8 cellular contexts compared by ENCODE assay signal in genomic region chr12:68807274-68807575, GRCh38. TPM values are rescaled to one million over a fixed set of nuclear protein-coding genes. Genes with fewer than 3 reads are reported as not detected.
DNase-seq lines count a peak whose midpoint lies in the region; ATAC-seq and TF ChIP-seq lines count a peak whose summit lies in the region.
"Not testable (repeated sequence)": the region's sequence is repeated elsewhere in the genome, so short reads cannot be mapped to it uniquely, and the experiment has no call there.

No MANE protein-coding gene starts in this region.

- not testable (repeated sequence) for H4K8ac ChIP-seq in H9 (replicated peaks; ENCODE audit: insufficient read length, low read depth, low read length)

- H3K4me3 ChIP-seq in A673 (ENCODE audit: low read depth, low read length, poor library complexity, severe bottlenecking), result peak overlapping the region; percentile 99
- H3K4me3 ChIP-seq in ectodermal cell (ENCODE audit: insufficient read depth, low read depth, low read length), result peak overlapping the region; percentile 86
- H3K4me3 ChIP-seq in iPS-11a (ENCODE audit: low read depth, low read length), result peak overlapping the region; percentile 35

- POLR2A ChIA-PET in A673 (lab: Charles Lee; ENCODE audit: low non-redundant PET), result not testable (repeated sequence)
- POLR2A ChIA-PET in RWPE1 (lab: Yijun Ruan, JAX; ENCODE audit: low non-redundant PET), result interaction anchor here (1.2 to 1.5 kb wide), 2 partner anchors 20 to 61 kb away, joined by 3 to 5 read pairs; no protein-coding TSS in a partner anchor
- POLR2A ChIA-PET in naive thymus-derived CD8-positive, alpha-beta T cell (lab: Charles Lee), result interaction anchor here (0.7 to 3.3 kb wide), 23 partner anchors 8 to 1538 kb away, joined by 3 to 57 read pairs (median 5); partner anchors contain the start of genes CAND1, MDM1, NUP107 and RAP1B

- not testable (repeated sequence) for BruUV-seq in A673 (replicated peaks; lab: Mats Ljungman, UMichigan)

- DNase-seq in A673 (ENCODE audit: low spot score); H9; RWPE1 (ENCODE audit: low spot score); naive thymus-derived CD8-positive, alpha-beta T cell: not testable (repeated sequence)

- not testable (repeated sequence) for H2AFZ ChIP-seq in H9 (ENCODE audit: low read length)

- not testable (repeated sequence) for H3K56ac ChIP-seq in H9 (ENCODE audit: insufficient read length, low read depth, low read length)

- H4K5ac ChIP-seq in H9 (ENCODE audit: insufficient read length, low read depth, low read length), result not testable (repeated sequence)

- not testable (repeated sequence) for H3K23ac ChIP-seq in H9 (ENCODE audit: insufficient read length, low read depth, low read length)

- not testable (repeated sequence) for H3K23me2 ChIP-seq in H9 (ENCODE audit: insufficient read length, low read depth, low read length, poor library complexity, severe bottlenecking)

- not testable (repeated sequence) for H3K9me3 ChIP-seq in A673 (ENCODE audit: low read depth, low read length, poor library complexity, severe bottlenecking); H9 (ENCODE audit: control insufficient read depth, low read depth, low read length); ectodermal cell (ENCODE audit: control insufficient read depth, low read length)

- H3K36me3 Mint-ChIP-seq in H9 (ENCODE audit: insufficient read depth in 1 of 3, low read depth in 3 of 3), result peaks cover 17 to 32% (median 29%) of the 10 kb centered on the region in 3 experiments
- H3K36me3 Mint-ChIP-seq in activated naive CD4-positive, alpha-beta T cell treated with anti-CD3 and anti-CD28 coated beads, Interleukin-2, amount 50 U/mL, for 24 hours, result peaks cover 18% of the 10 kb centered on the region
- H3K36me3 Mint-ChIP-seq in naive thymus-derived CD8-positive, alpha-beta T cell, result peaks cover 5 to 23% (median 5%) of the 10 kb centered on the region in 3 donors
- H3K36me3 Mint-ChIP-seq in stimulated activated memory B cell treated with anti-CD40 and anti-IgM and Interleukin-4, amounts not matched to agents 10 μg/mL and 1 μg/mL and 100 μg/mL, for 72 hours, result peaks cover 13% of the 10 kb centered on the region

- H2AK5ac ChIP-seq in H9 (ENCODE audit: insufficient read length, low read length), result not testable (repeated sequence)

- H3K79me1 ChIP-seq in H9 (ENCODE audit: insufficient read depth, low read depth, low read length, poor library complexity, severe bottlenecking), result not testable (repeated sequence)

- H3K4me1 Mint-ChIP-seq in H9, result peaks cover 29 to 33% of the 10 kb centered on the region in 2 experiments
- peaks cover 33% of the 10 kb centered on the region for H3K4me1 Mint-ChIP-seq in activated naive CD4-positive, alpha-beta T cell treated with anti-CD3 and anti-CD28 coated beads, Interleukin-2, amount 50 U/mL, for 24 hours
- peaks cover 6 to 30% (median 18%) of the 10 kb centered on the region in 4 donors for H3K4me1 Mint-ChIP-seq in naive thymus-derived CD8-positive, alpha-beta T cell
- peaks cover 16% of the 10 kb centered on the region for H3K4me1 Mint-ChIP-seq in stimulated activated memory B cell treated with anti-CD40 and anti-IgM and Interleukin-4, amounts not matched to agents 10 μg/mL and 1 μg/mL and 100 μg/mL, for 72 hours

- not testable (repeated sequence) for H2BK15ac ChIP-seq in H9 (ENCODE audit: low read depth, low read length)

- not testable (repeated sequence) for ATAC-seq in naive thymus-derived CD8-positive, alpha-beta T cell; stimulated activated memory B cell treated with anti-CD40 and anti-IgM and Interleukin-4, amounts not matched to agents 10 μg/mL and 1 μg/mL and 100 μg/mL, for 72 hours

- H2BK5ac ChIP-seq in H9 (ENCODE audit: insufficient read length, low read length), result not testable (repeated sequence)

- intact Hi-C loops in A673 (cut with micrococcal nuclease; ENCODE audit: unreplicated experiment), result loop anchor here (10.0 kb wide), 1 partner anchor 582 kb away; the partner anchor contains the start of gene IL26

- H2BK120ac ChIP-seq in H9 (ENCODE audit: low read depth, low read length, poor library complexity, severe bottlenecking), result not testable (repeated sequence)

- WGBS in H9 (ENCODE audit: extremely low coverage, insufficient read length, low lambda C conversion rate), result no CpG with 5 or more reads among the region's 10 CpGs
- WGBS in ectodermal cell, 2 experiments, result 44 to 49% methylated on average over 10 of the region's 10 CpGs

- H3K14ac ChIP-seq in H9 (ENCODE audit: insufficient read depth, low read length), result not testable (repeated sequence)

- not testable (repeated sequence) for H4K91ac ChIP-seq in H9 (ENCODE audit: insufficient read length, low read depth, low read length)

- peak overlapping the region; percentile 28 for H3K9ac ChIP-seq in H9 (ENCODE audit: extremely low read depth, insufficient read length, low read length)

- peak overlapping the region; percentile 7 for H3K18ac ChIP-seq in H9 (ENCODE audit: insufficient read length, low read depth, low read length)

- H3K4me2 ChIP-seq in H9 (ENCODE audit: insufficient read depth, insufficient read length, low read length), result peak overlapping the region; percentile 48

- TF ChIP-seq CTCF in A673 (conservative IDR thresholded peaks at IDR 0.05; ENCODE audit: low read depth, low read length); H9 (conservative IDR thresholded peaks at IDR 0.05); RWPE1 (conservative IDR thresholded peaks at IDR 0.05; ENCODE audit: low read depth): not testable (repeated sequence)

- H2BK20ac ChIP-seq in H9 (ENCODE audit: low read depth, low read length, poor library complexity, severe bottlenecking), result not testable (repeated sequence)

- not testable (repeated sequence) for H3K4me1 ChIP-seq in A673 (ENCODE audit: insufficient read depth, low read length, poor library complexity, severe bottlenecking); H9 (ENCODE audit: insufficient read depth, low read length); ectodermal cell (ENCODE audit: control insufficient read depth, insufficient read depth, low read length)

- not testable (repeated sequence) for H4K20me1 ChIP-seq in H9 (ENCODE audit: control insufficient read depth, insufficient read depth, insufficient read length)

- H3K36me3 ChIP-seq in A673 (ENCODE audit: insufficient read depth, low read length, poor library complexity, severe bottlenecking), result peaks cover 29% of the 10 kb centered on the region
- peaks cover 13% of the 10 kb centered on the region for H3K36me3 ChIP-seq in ectodermal cell (ENCODE audit: control insufficient read depth, insufficient read depth, low read length)

- H2BK12ac ChIP-seq in H9 (ENCODE audit: insufficient read length, low read depth, low read length), result not testable (repeated sequence)

- H3K9me3 Mint-ChIP-seq in H9; activated naive CD4-positive, alpha-beta T cell treated with anti-CD3 and anti-CD28 coated beads, Interleukin-2, amount 50 U/mL, for 24 hours; naive thymus-derived CD8-positive, alpha-beta T cell; stimulated activated memory B cell treated with anti-CD40 and anti-IgM and Interleukin-4, amounts not matched to agents 10 μg/mL and 1 μg/mL and 100 μg/mL, for 72 hours: not testable (repeated sequence)

- peak overlapping the region; percentile 97 for H3K27ac Mint-ChIP-seq in H9
- peak overlapping the region; percentile 88 for H3K27ac Mint-ChIP-seq in activated naive CD4-positive, alpha-beta T cell treated with anti-CD3 and anti-CD28 coated beads, Interleukin-2, amount 50 U/mL, for 24 hours
- H3K27ac Mint-ChIP-seq in naive thymus-derived CD8-positive, alpha-beta T cell, result peak overlapping the region; percentile 94 to 99 (median 98)
- H3K27ac Mint-ChIP-seq in stimulated activated memory B cell treated with anti-CD40 and anti-IgM and Interleukin-4, amounts not matched to agents 10 μg/mL and 1 μg/mL and 100 μg/mL, for 72 hours, result peak overlapping the region; percentile 100

- H3K27me3 ChIP-seq in A673 (replicated peaks; ENCODE audit: insufficient read depth, low read depth, low read length, poor library complexity); H9 (ENCODE audit: insufficient read depth, low read length); ectodermal cell (ENCODE audit: control insufficient read depth, insufficient read depth, low read length, poor library complexity, severe bottlenecking): not testable (repeated sequence)

- peak overlapping the region; percentile 94 to 95 for H3K4me3 Mint-ChIP-seq in H9
- peak overlapping the region; percentile 98 for H3K4me3 Mint-ChIP-seq in activated naive CD4-positive, alpha-beta T cell treated with anti-CD3 and anti-CD28 coated beads, Interleukin-2, amount 50 U/mL, for 24 hours
- H3K4me3 Mint-ChIP-seq in naive thymus-derived CD8-positive, alpha-beta T cell, result peak overlapping the region; percentile 89 to 97 (median 94)
- H3K4me3 Mint-ChIP-seq in stimulated activated memory B cell treated with anti-CD40 and anti-IgM and Interleukin-4, amounts not matched to agents 10 μg/mL and 1 μg/mL and 100 μg/mL, for 72 hours, result peak overlapping the region; percentile 89

- CTCF ChIA-PET in A673 (lab: Charles Lee), result not testable (repeated sequence)
- CTCF ChIA-PET in RWPE1 (lab: Yijun Ruan, JAX), result interaction anchor here (0.6 to 0.9 kb wide), 4 partner anchors 11 to 217 kb away, joined by 3 to 5 read pairs (median 4); no protein-coding TSS in a partner anchor

- H3T11ph ChIP-seq in H9 (ENCODE audit: low read length), result not testable (repeated sequence)

- peak overlapping the region; percentile 97 for H3K27ac ChIP-seq in A673 (ENCODE audit: low read depth, low read length, poor library complexity, severe bottlenecking)
- peak overlapping the region; percentile 33 for H3K27ac ChIP-seq in H9 (ENCODE audit: insufficient read length, low read depth, low read length)
- peak overlapping the region; percentile 99 for H3K27ac ChIP-seq in RWPE1
- H3K27ac ChIP-seq in ectodermal cell (ENCODE audit: insufficient read depth, low read depth, low read length, poor library complexity, severe bottlenecking), result peak overlapping the region; percentile 70

- H3K79me2 ChIP-seq in H9 (ENCODE audit: insufficient read depth, low read length), result not testable (repeated sequence)

- not testable (repeated sequence) for H3K27me3 Mint-ChIP-seq in H9 (ENCODE audit: low read depth); activated naive CD4-positive, alpha-beta T cell treated with anti-CD3 and anti-CD28 coated beads, Interleukin-2, amount 50 U/mL, for 24 hours; naive thymus-derived CD8-positive, alpha-beta T cell; stimulated activated memory B cell treated with anti-CD40 and anti-IgM and Interleukin-4, amounts not matched to agents 10 μg/mL and 1 μg/mL and 100 μg/mL, for 72 hours

- not testable (repeated sequence) for H3K4ac ChIP-seq in H9 (ENCODE audit: low read depth, low read length)

RNA-seq across cellular contexts. Expression of gene MDM2, which starts 0.8 kb away (rescaled TPM):
- total RNA-seq in A673 (2021) (132 and 149 TPM in 2 replicates), H9 (2021) (159 and 162 TPM in 2 replicates)
- 49.0 TPM for polyA plus RNA-seq in ectodermal cell (2013, experiment 1 of 4)
- polyA plus RNA-seq in ectodermal cell (2013, experiment 2 of 4), result 50.0 TPM
- polyA plus RNA-seq in ectodermal cell (2013, experiment 3 of 4), result 25.7 TPM
- 32.6 TPM for polyA plus RNA-seq in ectodermal cell (2013, experiment 4 of 4)
- total RNA-seq in naive thymus-derived CD8-positive, alpha-beta T cell, result 10 to 100 TPM; 85.1 to 90.4 TPM
- polyA plus RNA-seq in naive thymus-derived CD8-positive, alpha-beta T cell, result 10 to 100 TPM in 2 of 3 donors, 1 to 10 TPM in 1; 7.6 to 17.9 (median 12.8) TPM

Comparison
In these comparisons a context has a peak if more than half of its experiments do, and no peak if none do; other contexts are left out.
1. H3K27ac ChIP-seq: peak in every context shown above with its lines; median percentile 99 in RWPE1; 97 in A673; 70 in ectodermal cell; 33 in H9.
2. H3K4me3 ChIP-seq: peak in every context shown above with its lines; median percentile 99 in A673; 86 in ectodermal cell; 35 in iPS-11a.